8 cellular contexts compared by ENCODE assay signal in the genomic region with DNA sequence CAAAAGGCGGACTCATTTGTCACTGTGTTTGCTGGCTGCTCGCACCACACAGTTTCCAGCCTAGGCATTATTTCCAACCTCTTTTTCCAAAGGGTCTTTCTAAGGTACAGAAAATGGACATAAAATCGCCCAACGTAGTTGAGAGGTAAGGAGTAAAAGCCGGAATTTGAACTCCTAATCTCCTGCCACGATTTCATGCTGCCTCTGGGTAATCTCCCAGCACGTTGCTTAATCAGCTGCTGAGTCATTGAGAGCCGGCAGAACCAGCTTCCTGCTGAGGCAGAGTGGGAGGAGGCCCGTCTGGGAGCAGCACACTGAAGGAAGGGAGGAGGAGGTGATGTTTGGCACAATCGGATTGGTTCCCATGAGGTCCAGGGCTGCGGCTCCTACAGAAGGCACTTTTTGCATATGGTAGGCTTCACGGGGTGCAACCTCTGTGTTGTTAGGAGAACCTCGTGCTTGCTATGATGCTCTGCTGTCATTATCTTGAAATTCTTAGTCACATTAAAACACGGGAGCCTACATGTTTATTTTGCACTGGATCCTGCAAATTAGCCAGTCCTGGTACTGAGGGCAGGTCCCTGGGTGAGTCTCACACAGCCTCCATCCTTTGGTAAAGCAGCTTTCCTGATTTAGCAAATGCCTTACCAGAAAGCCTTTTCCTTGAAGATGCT.
A peak's percentile ranks its signal among the peaks of the same experiment; 100 is the strongest.
DNase-seq lines count a peak whose midpoint lies in the region; ATAC-seq and TF ChIP-seq lines count a peak whose summit lies in the region.

No MANE protein-coding gene starts in this region.

- no peaks in the 10 kb centered on the region for H3K79me2 ChIP-seq in fibroblast of lung (ENCODE audit: control insufficient read depth, insufficient read depth, low read length)

- peaks cover 0 to 3% of the 10 kb centered on the region in 2 donors for H3K27me3 Mint-ChIP-seq in natural killer cell (ENCODE audit: low read depth in 2 of 2)

- H3K4me3 ChIP-seq in HUES6 (ENCODE audit: low read depth, low read length) (peak overlapping the region; percentile 22; the same call in 1 of the 2 replicates), fibroblast of lung (replicated peaks in 1 of 4; ENCODE audit: control extremely low read depth in 1 of 4, insufficient read depth in 1 of 4, low read depth in 3 of 4, low read length in 4 of 4) (peak overlapping the region in 1 of 4 experiments; percentile 5)

- H2AFZ ChIP-seq in fibroblast of lung (ENCODE audit: low read length), result no peak overlapping the region

- ATAC-seq in natural killer cell, result peak in 2 of 3 donors; percentile 29
- no peak for ATAC-seq in HG03025 (IDR thresholded peaks at IDR 0.05; ENCODE audit: low FRiP score, unreplicated experiment)

- DNase-seq in Ammon's horn (ENCODE audit: low spot score), result peak; percentile 80
- DNase-seq in SW480 (ENCODE audit: low spot score), result peak; percentile 94
- peak; percentile 97 for DNase-seq in fibroblast of lung (ENCODE audit: low read depth in 2 of 2)
- DNase-seq in natural killer cell, result no peak
- no peak for DNase-seq in NCI-H226
- DNase-seq in NCI-H1092 (lab: John Stamatoyannopoulos, UW), result no peak

- H3K36me3 ChIP-seq in HUES6 (ENCODE audit: control insufficient read depth, insufficient read depth, low read length) (no peaks in the 10 kb centered on the region), fibroblast of lung (ENCODE audit: control insufficient read depth, insufficient read depth, low read length) (no peaks in the 10 kb centered on the region)

- TF ChIP-seq CTCF in fibroblast of lung (conservative IDR thresholded peaks at IDR 0.05 in 1 of 2, IDR thresholded peaks at IDR 0.05 in 1 of 2; ENCODE audit: low read depth in 1 of 2, low read length in 2 of 2) (no peak), natural killer cell (IDR thresholded peaks at IDR 0.05) (no peak)

- no peaks in the 10 kb centered on the region for H3K9me3 Mint-ChIP-seq in natural killer cell

- H3K4me3 Mint-ChIP-seq in natural killer cell, result no peak overlapping the region

- H3K27ac ChIP-seq in HUES6 (ENCODE audit: low read depth, low read length) (peak overlapping the region; percentile 49; the same call in 1 of the 2 replicates), fibroblast of lung (ENCODE audit: insufficient read depth, low read length) (peak overlapping the region; percentile 61)

- H3K27ac Mint-ChIP-seq in natural killer cell, result no peak overlapping the region

- H3K36me3 Mint-ChIP-seq in natural killer cell, result no peaks in the 10 kb centered on the region

- H3K9me3 ChIP-seq in HUES6 (ENCODE audit: control insufficient read depth, insufficient read depth, low read depth, low read length), result no peaks in the 10 kb centered on the region
- H3K9me3 ChIP-seq in fibroblast of lung (ENCODE audit: control insufficient read depth, insufficient read depth, low read depth, low read length), result no peaks in the 10 kb centered on the region

- H3K9ac ChIP-seq in HUES6 (ENCODE audit: low read length) (peak overlapping the region; percentile 49), fibroblast of lung (ENCODE audit: insufficient read depth, low read length) (no peak overlapping the region)

- H3K4me1 ChIP-seq in HUES6 (ENCODE audit: control insufficient read depth, insufficient read depth, low read length) (peaks cover 39% of the 10 kb centered on the region), fibroblast of lung (ENCODE audit: control insufficient read depth, extremely low read depth, insufficient read depth, low read length) (peaks cover 24% of the 10 kb centered on the region)

- intact Hi-C loops in natural killer cell (cut with micrococcal nuclease), result no loop called here

- H3K4me2 ChIP-seq in fibroblast of lung (ENCODE audit: extremely low read depth, insufficient read depth, low read length), result peak overlapping the region; percentile 74

- no peaks in the 10 kb centered on the region for H4K20me1 ChIP-seq in fibroblast of lung (ENCODE audit: control insufficient read depth, extremely low read depth, insufficient read depth, low read length)

- H3K27me3 ChIP-seq in HUES6 (ENCODE audit: control insufficient read depth, insufficient read depth, low read length) (no peaks in the 10 kb centered on the region), fibroblast of lung (ENCODE audit: control insufficient read depth, insufficient read depth, low read length) (no peaks in the 10 kb centered on the region)

- no peaks in the 10 kb centered on the region for H3K4me1 Mint-ChIP-seq in natural killer cell

Comparison
In these comparisons a context has a peak if more than half of its experiments do, and no peak if none do; other contexts are left out.
1. DNase-seq: peak in Ammon's horn (single experiment), SW480 (single experiment) and fibroblast of lung (2 of 2); none in natural killer cell (single experiment), NCI-H226 (single experiment) and NCI-H1092 (single experiment).